ENCODE assay signal across 1 cellular context in genomic region chr7:98870807-98871491, GRCh38.
TF ChIP-seq lines count a peak whose summit lies in the region.

No MANE protein-coding gene starts in this region.

TF ChIP-seq in H1, 55 proteins besides CTCF, POLR2A, EP300 and RAD21:
- TF ChIP-seq E2F6 (IDR thresholded peaks at IDR 0.05) = no peak
- no peak for TF ChIP-seq EGR1 (IDR thresholded peaks at IDR 0.05; ENCODE audit: borderline replicate concordance, low read depth, low read length)
TF ChIP-seq in H1: peak in this region for 0.
